Comparison of ENCODE assay signal across 17 cellular contexts in the genomic region with DNA sequence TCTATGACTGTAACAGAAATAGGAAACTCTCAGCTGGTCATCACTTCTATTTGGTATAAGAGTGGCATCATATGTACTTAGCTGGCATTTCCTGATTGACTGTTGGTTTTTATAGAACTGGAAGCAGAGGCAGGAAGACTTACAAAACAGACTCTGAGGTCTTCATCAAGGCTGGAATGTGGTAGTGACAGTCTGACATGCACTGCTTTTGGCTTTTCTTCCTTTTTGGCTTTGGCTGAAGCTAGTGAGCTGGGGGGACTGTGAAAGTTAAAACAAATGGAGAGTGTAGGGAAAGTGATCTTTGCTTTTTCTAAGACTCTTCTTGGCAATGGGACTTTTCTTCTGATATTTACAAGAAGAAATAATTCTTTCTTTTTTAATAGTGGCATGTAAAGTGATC.
"Had no signal": no experiment of that assay in that cellular context is flagged by ENCODE, and none has a peak within 500 bp of the region (broad histone marks: within the 10 kb centered on the region; RNA-seq: fewer than 3 reads in every experiment).

No MANE protein-coding gene starts in this region.

- H3K4me3 Mint-ChIP-seq: activated naive CD8-positive, alpha-beta T cell; immature natural killer cell; memory B cell; neural progenitor cell; stimulated activated naive B cell treated with anti-CD40 and anti-IgM and Interleukin-4, amounts not matched to agents 10 μg/mL and 1 μg/mL and 100 μg/mL, for 72 hours had no signal

- H3K27ac ChIP-seq: foreskin keratinocyte, neural progenitor cell had no signal

- H3K27me3 ChIP-seq: foreskin keratinocyte, neural progenitor cell had no signal

- H3K9ac ChIP-seq: neural progenitor cell had no signal

- H3K27ac Mint-ChIP-seq: activated naive CD8-positive, alpha-beta T cell; memory B cell; neural progenitor cell; stimulated activated naive B cell treated with anti-CD40 and anti-IgM and Interleukin-4, amounts not matched to agents 10 μg/mL and 1 μg/mL and 100 μg/mL, for 72 hours had no signal

- H3K4me1 ChIP-seq: foreskin keratinocyte, neural progenitor cell had no signal

- H3K36me3 ChIP-seq: neural progenitor cell had no signal

- H3K4me3 ChIP-seq: neural progenitor cell had no signal

- H3K9me3 Mint-ChIP-seq: immature natural killer cell, memory B cell, neural progenitor cell had no signal

- ATAC-seq: esophagus mucosa; foreskin keratinocyte; stimulated activated naive B cell treated with anti-CD40 and anti-IgM and Interleukin-4, amounts not matched to agents 10 μg/mL and 1 μg/mL and 100 μg/mL, for 72 hours had no signal

- FAIRE-seq: endometrium had no signal

- H3K27me3 Mint-ChIP-seq: stimulated activated naive B cell treated with anti-CD40 and anti-IgM and Interleukin-4, amounts not matched to agents 10 μg/mL and 1 μg/mL and 100 μg/mL, for 72 hours had no signal

- H3K36me3 Mint-ChIP-seq: activated naive CD8-positive, alpha-beta T cell; immature natural killer cell; memory B cell; neural progenitor cell; stimulated activated naive B cell treated with anti-CD40 and anti-IgM and Interleukin-4, amounts not matched to agents 10 μg/mL and 1 μg/mL and 100 μg/mL, for 72 hours had no signal

- H3K4me1 Mint-ChIP-seq: memory B cell; neural progenitor cell; stimulated activated naive B cell treated with anti-CD40 and anti-IgM and Interleukin-4, amounts not matched to agents 10 μg/mL and 1 μg/mL and 100 μg/mL, for 72 hours had no signal

- DNase-seq: activated CD4-positive, alpha-beta T cell treated with anti-CD3 and anti-CD28 coated beads for 1 hour; activated CD4-positive, alpha-beta T cell treated with anti-CD3 and anti-CD28 coated beads, Interleukin-2, amount 50 U/mL, for 48 hours; activated gamma-delta T cell; activated T-cell treated with anti-CD3 and anti-CD28 coated beads, Interleukin-2, amount 50 U/mL, for 48 hours; anterior cingulate cortex; foreskin keratinocyte; immature natural killer cell; left cardiac atrium; stimulated activated naive B cell treated with anti-CD40 and anti-IgM and Interleukin-4, amounts not matched to agents 10 μg/mL and 1 μg/mL and 100 μg/mL, for 72 hours; substantia nigra; T-helper 9 cell; trophoblast cell had no signal
